ENCODE assay signal across 8 cellular contexts in genomic region chr19:1259206-1259872, GRCh38. TPM values are rescaled to one million over a fixed set of nuclear protein-coding genes. Genes with fewer than 3 reads are reported as not detected.
DNase-seq lines count a peak whose midpoint lies in the region; ATAC-seq and TF ChIP-seq lines count a peak whose summit lies in the region.

No MANE protein-coding gene starts in this region.

- POLR2A ChIA-PET in IMR-90 (lab: Charles Lee; ENCODE audit: unreplicated experiment) (no interaction called here), WTC11 (lab: Charles Lee) (interaction anchor here (0.5 to 3.6 kb wide), 6 partner anchors 9 to 233 kb away, joined by 3 to 31 read pairs (median 4); partner anchors contain the start of genes CIRBP, CNN2 and FAM174C)

- no peak overlapping the region for H2BK20ac ChIP-seq in IMR-90 (ENCODE audit: low read depth, low read length)

- peak overlapping the region; percentile 13 for H4K91ac ChIP-seq in IMR-90 (ENCODE audit: insufficient read depth, low read depth, low read length)

- H3K4me2 ChIP-seq in IMR-90 (ENCODE audit: low read depth, low read length) (no peak overlapping the region), mesendoderm (ENCODE audit: low read length) (no peak overlapping the region)

- no peaks in the 10 kb centered on the region for H3K9me3 Mint-ChIP-seq in WTC11

- H3K27ac Mint-ChIP-seq in WTC11, result peak overlapping the region; percentile 90

- H2AFZ ChIP-seq in IMR-90 (replicated peaks; ENCODE audit: low read length, poor library complexity), result peak overlapping the region; percentile 61

- H4K5ac ChIP-seq in IMR-90 (ENCODE audit: low read depth, low read length) (0 out of 2 replicates have a peak overlapping the region, but pooled peaks have one; percentile 25), mesendoderm (ENCODE audit: low read length) (no peak overlapping the region)

- 50% methylated on average over 2 of the region's 17 CpGs; no CpG with 5 or more reads in 1 of the 2 experiments for WGBS in IMR-90 (ENCODE audit: extremely low coverage in 2 of 2, insufficient read length in 1 of 2), 2 experiments
- no CpG with 5 or more reads among the region's 17 CpGs for WGBS in mesendoderm (ENCODE audit: extremely low coverage, insufficient coverage, low lambda C conversion rate)
- 17% methylated on average over 6 of the region's 17 CpGs for whole genome bisulfite sequencing in suprapubic skin

- no peak for TF ChIP-seq RAD21 in IMR-90 (IDR thresholded peaks at IDR 0.05; ENCODE audit: low read length)

- H3K18ac ChIP-seq in IMR-90 (ENCODE audit: low read depth, low read length), result no peak overlapping the region
- H3K18ac ChIP-seq in mesendoderm (ENCODE audit: low read length), result no peak overlapping the region

- H4K8ac ChIP-seq in IMR-90 (ENCODE audit: low read depth in 2 of 2, low read length in 2 of 2) (peak overlapping the region in 1 of 2 experiments; percentile 57; a peak in 2 of 4 replicates), mesendoderm (ENCODE audit: low read depth, low read length) (no peak overlapping the region)

- H3K56ac ChIP-seq in IMR-90 (ENCODE audit: extremely low read depth, insufficient read depth, low read length), result no peak overlapping the region
- no peak overlapping the region for H3K56ac ChIP-seq in mesendoderm (ENCODE audit: low read length)

- H3K79me2 ChIP-seq in mesendoderm (ENCODE audit: control insufficient read depth, insufficient read depth, low read length), result peaks cover 19% of the 10 kb centered on the region

- H3K9me3 ChIP-seq in IMR-90 (ENCODE audit: control insufficient read depth, insufficient read depth, low read length), result no peaks in the 10 kb centered on the region
- H3K9me3 ChIP-seq in suprapubic skin, result no peaks in the 10 kb centered on the region

- H3K4ac ChIP-seq in IMR-90 (ENCODE audit: low read depth, low read length) (peak overlapping the region; percentile 50), mesendoderm (ENCODE audit: low read depth, low read length) (no peak overlapping the region)

- H3K4me1 ChIP-seq in IMR-90 (ENCODE audit: control insufficient read depth, insufficient read depth, low read length) (peaks cover 52% of the 10 kb centered on the region), mesendoderm (ENCODE audit: control insufficient read depth, low read depth, low read length) (peaks cover 4% of the 10 kb centered on the region), suprapubic skin (peaks cover 89% of the 10 kb centered on the region)

- H2BK120ac ChIP-seq in IMR-90 (ENCODE audit: low read depth, low read length) (no peak overlapping the region), mesendoderm (ENCODE audit: low read depth, low read length) (no peak overlapping the region)

- dilution Hi-C loops in IMR-90 (cut with HindIII; ENCODE audit: low sequenced_read_pairs, unreplicated experiment), result no loop called here

- peaks cover 3% of the 10 kb centered on the region; the same call in 1 of the 2 replicates for H3K9me1 ChIP-seq in IMR-90 (ENCODE audit: insufficient read depth, low read length)

- peak overlapping the region; percentile 68; the same call in 1 of the 2 replicates for H3K14ac ChIP-seq in IMR-90 (replicated peaks; ENCODE audit: low read depth, low read length)

- H3K23ac ChIP-seq in IMR-90 (ENCODE audit: low read depth, low read length), result no peak overlapping the region
- no peak overlapping the region for H3K23ac ChIP-seq in mesendoderm (ENCODE audit: low read length)

- no peak for TF ChIP-seq EP300 in suprapubic skin (IDR thresholded peaks at IDR 0.05)

- H3K4me3 ChIP-seq in IMR-90 (ENCODE audit: insufficient read depth, low read depth, low read length) (no peak overlapping the region), coronary artery (peak overlapping the region; percentile 93), mesendoderm (ENCODE audit: low read length) (no peak overlapping the region), suprapubic skin (peak overlapping the region; percentile 31)

- H3K27me3 ChIP-seq in IMR-90 (ENCODE audit: control insufficient read depth, insufficient read depth, low read length), result no peaks in the 10 kb centered on the region
- no peaks in the 10 kb centered on the region for H3K27me3 ChIP-seq in mesendoderm (ENCODE audit: insufficient read depth, low read length, poor library complexity)
- no peaks in the 10 kb centered on the region for H3K27me3 ChIP-seq in suprapubic skin

- H3K79me1 ChIP-seq in IMR-90 (ENCODE audit: low read depth in 1 of 2, low read length in 2 of 2) (peaks cover 0 to 68% of the 10 kb centered on the region in 2 experiments; a peak in 2 of 4 replicates), mesendoderm (ENCODE audit: low read length) (peaks cover 13% of the 10 kb centered on the region)

- ATAC-seq in IMR-90 (ENCODE audit: low read depth), result peak; percentile 3
- peak; percentile 31 for ATAC-seq in WTC11
- no peak for ATAC-seq in GM21367 (IDR thresholded peaks at IDR 0.05; ENCODE audit: unreplicated experiment)

- H3K27ac ChIP-seq in IMR-90 (ENCODE audit: insufficient read depth, low read length) (peak overlapping the region; percentile 65), coronary artery (peak overlapping the region; percentile 88 to 99), mesendoderm (ENCODE audit: low read depth, low read length) (peak overlapping the region; percentile 50), suprapubic skin (peak overlapping the region; percentile 92)

- peaks cover 51% of the 10 kb centered on the region for H3K4me1 Mint-ChIP-seq in WTC11

- H2BK15ac ChIP-seq in IMR-90 (ENCODE audit: low read depth, low read length) (no peak overlapping the region), mesendoderm (replicated peaks; ENCODE audit: low read depth) (no peak overlapping the region)

- H3K9ac ChIP-seq in IMR-90 (ENCODE audit: low read depth, low read length) (no peak overlapping the region), mesendoderm (ENCODE audit: low read length) (peak overlapping the region; percentile 19)

- no peak for TF ChIP-seq CTCF in IMR-90 (conservative IDR thresholded peaks at IDR 0.05; ENCODE audit: low read depth, low read length)
- TF ChIP-seq CTCF in WTC11 (IDR thresholded peaks at IDR 0.05), result no peak
- no peak for TF ChIP-seq CTCF in coronary artery (IDR thresholded peaks at IDR 0.05)
- no peak for TF ChIP-seq CTCF in suprapubic skin (IDR thresholded peaks at IDR 0.05)

- no TSS peak for BruUV-seq in IMR-90 (replicated peaks; lab: Mats Ljungman, UMichigan)

- H2AK5ac ChIP-seq in IMR-90 (ENCODE audit: low read depth, low read length) (peak overlapping the region; percentile 86; the same call in 1 of the 2 replicates), mesendoderm (ENCODE audit: low read length) (no peak overlapping the region)

- peaks cover 60% of the 10 kb centered on the region for H4K20me1 ChIP-seq in IMR-90 (ENCODE audit: insufficient read depth, low read length)

- H3K36me3 ChIP-seq in IMR-90 (ENCODE audit: control insufficient read depth, insufficient read depth, low read length), result peaks cover 43% of the 10 kb centered on the region
- H3K36me3 ChIP-seq in mesendoderm (ENCODE audit: control insufficient read depth, insufficient read depth, low read length), result peaks cover 12% of the 10 kb centered on the region
- peaks cover 39% of the 10 kb centered on the region for H3K36me3 ChIP-seq in suprapubic skin

- CTCF ChIA-PET in IMR-90 (lab: Yijun Ruan, JAX) (interaction anchor here (1.4 kb wide), 1 partner anchor 15 kb away, joined by 5 read pairs; no protein-coding TSS in a partner anchor), WTC11 (lab: Charles Lee) (interaction anchor here (0.6 to 15.6 kb wide), 4 partner anchors 10 to 134 kb away, joined by 3 to 648 read pairs (median 4); partner anchors contain the start of genes ATP5F1D and CIRBP)

- intact Hi-C loops in IMR-90 (cut with micrococcal nuclease), result no loop called here

- peak; percentile 47 for DNase-seq in NCI-H2227 (lab: John Stamatoyannopoulos, UW; ENCODE audit: unreplicated experiment)
- DNase-seq in NCI-H2227 treated with DMSO at 0.1 percent for 48 hours (lab: John Stamatoyannopoulos, UW), result no peak
- DNase-seq in IMR-90, result peak; percentile 51
- peak; percentile 74 for DNase-seq in WTC11 (ENCODE audit: low spot score)
- DNase-seq in coronary artery (ENCODE audit: low spot score), result peak; percentile 87
- peak; percentile 90 for DNase-seq in mesendoderm
- peak in 1 of 2 donors; percentile 89 for DNase-seq in suprapubic skin (ENCODE audit: low spot score in 2 of 2)

- peak overlapping the region; percentile 93 for H2AK9ac ChIP-seq in IMR-90 (replicated peaks; ENCODE audit: low read depth, low read length, poor library complexity)

- H3K36me3 Mint-ChIP-seq in WTC11, result peaks cover 29% of the 10 kb centered on the region

- H3K4me3 Mint-ChIP-seq in WTC11, result peak overlapping the region; percentile 47

- in situ Hi-C loops in IMR-90 (cut with MboI; ENCODE audit: low sequenced_read_pairs), result no loop called here

- peak; percentile 69; the same call in 1 of the 2 replicates for TF ChIP-seq POLR2A in IMR-90 (IDR thresholded peaks at IDR 0.05; ENCODE audit: low read depth, low read length)
- TF ChIP-seq POLR2A in suprapubic skin (IDR thresholded peaks at IDR 0.05), result peak in 1 of 2 donors; percentile 29

- H2BK5ac ChIP-seq in IMR-90 (ENCODE audit: low read depth, low read length, poor library complexity, severe bottlenecking), result peak overlapping the region; percentile 78
- H2BK5ac ChIP-seq in mesendoderm (ENCODE audit: low read length), result no peak overlapping the region

- H3K27me3 Mint-ChIP-seq in WTC11 (ENCODE audit: low read depth), result no peaks in the 10 kb centered on the region

RNA-seq across cellular contexts. Expression of gene CIRBP, which starts 9.8 kb away (rescaled TPM):
- total RNA-seq in IMR-90 (2012; rRNA removed) (226 and 299 TPM in 2 replicates), WTC11 (2021) (256 to 298 TPM (median 256 TPM) in 3 replicates), suprapubic skin (100 to 1,000 TPM; 338 to 672 (median 451) TPM)
- polyA plus RNA-seq in IMR-90 (2012; rRNA removed), result 405 and 542 TPM in 2 replicates
- 562 and 617 TPM in 2 replicates for polyA plus RNA-seq in IMR-90 (2012; cell fraction: cytosol; rRNA removed)
- 2,129 and 2,924 TPM in 2 replicates for polyA plus RNA-seq in IMR-90 (2012; cell fraction: nucleus; rRNA removed; ENCODE audit: low replicate concordance)
- 93.3 TPM for polyA plus RNA-seq in mesendoderm (2013, experiment 1 of 2)
- polyA plus RNA-seq in mesendoderm (2013, experiment 2 of 2), result 93.6 TPM

RNA-seq across cellular contexts. Expression of gene MIDN, which starts 11.0 kb away (rescaled TPM):
- total RNA-seq in IMR-90 (2012; rRNA removed) (2.2 and 2.5 TPM in 2 replicates), WTC11 (2021) (189 to 190 TPM (median 189 TPM) in 3 replicates), suprapubic skin (100 to 1,000 TPM in 2 of 4 donors, 10 to 100 TPM in 2; 89.0 to 153 (median 105) TPM)
- polyA plus RNA-seq in IMR-90 (2012; rRNA removed), result 24.1 and 26.0 TPM in 2 replicates
- polyA plus RNA-seq in IMR-90 (2012; cell fraction: cytosol; rRNA removed), result 39.2 and 47.7 TPM in 2 replicates
- 97.0 and 144 TPM in 2 replicates for polyA plus RNA-seq in IMR-90 (2012; cell fraction: nucleus; rRNA removed; ENCODE audit: low replicate concordance)
- polyA plus RNA-seq in mesendoderm (2013, experiment 1 of 2), result 133 TPM
- 131 TPM for polyA plus RNA-seq in mesendoderm (2013, experiment 2 of 2)

RNA-seq across cellular contexts. Expression of gene FAM174C, which starts 16.0 kb away (rescaled TPM):
- 7.5 and 10.6 TPM in 2 replicates for total RNA-seq in IMR-90 (2012; rRNA removed)
- 61.8 and 93.4 TPM in 2 replicates for polyA plus RNA-seq in IMR-90 (2012; rRNA removed)
- polyA plus RNA-seq in IMR-90 (2012; cell fraction: cytosol; rRNA removed), result 94.9 and 135 TPM in 2 replicates
- polyA plus RNA-seq in IMR-90 (2012; cell fraction: nucleus; rRNA removed; ENCODE audit: low replicate concordance), result 46.6 and 93.7 TPM in 2 replicates
- total RNA-seq in WTC11 (2021), result 59.4 to 65.9 TPM (median 65.7 TPM) in 3 replicates
- polyA plus RNA-seq in mesendoderm (2013, experiment 1 of 2), result 55.7 TPM
- 57.0 TPM for polyA plus RNA-seq in mesendoderm (2013, experiment 2 of 2)
- total RNA-seq in suprapubic skin, result 10 to 100 TPM; 44.3 to 72.5 (median 58.2) TPM

RNA-seq across cellular contexts. Expression of gene ATP5F1D, which starts 17.8 kb away (rescaled TPM):
- total RNA-seq in IMR-90 (2012; rRNA removed), result 7.3 and 13.6 TPM in 2 replicates
- 140 and 189 TPM in 2 replicates for polyA plus RNA-seq in IMR-90 (2012; rRNA removed)
- polyA plus RNA-seq in IMR-90 (2012; cell fraction: cytosol; rRNA removed), result 348 and 386 TPM in 2 replicates
- 72.4 and 213 TPM in 2 replicates for polyA plus RNA-seq in IMR-90 (2012; cell fraction: nucleus; rRNA removed; ENCODE audit: low replicate concordance)
- total RNA-seq in WTC11 (2021), result 262 to 277 TPM (median 270 TPM) in 3 replicates
- 127 TPM for polyA plus RNA-seq in mesendoderm (2013, experiment 1 of 2)
- polyA plus RNA-seq in mesendoderm (2013, experiment 2 of 2), result 122 TPM
- 100 to 1,000 TPM; 102 to 205 (median 137) TPM for total RNA-seq in suprapubic skin

RNA-seq across cellular contexts. Expression of gene CBARP, which starts 21.5 kb away (rescaled TPM):
- total RNA-seq in IMR-90 (2012; rRNA removed) (0.18 and 0.56 TPM in 2 replicates), WTC11 (2021) (21.9 to 23.6 TPM (median 23.4 TPM) in 3 replicates), suprapubic skin (1 to 10 TPM; 2.9 to 8.6 (median 5.1) TPM)
- polyA plus RNA-seq in IMR-90 (2012; rRNA removed), result 3.9 and 8.5 TPM in 2 replicates
- 3.2 and 7.9 TPM in 2 replicates for polyA plus RNA-seq in IMR-90 (2012; cell fraction: cytosol; rRNA removed)
- polyA plus RNA-seq in IMR-90 (2012; cell fraction: nucleus; rRNA removed; ENCODE audit: low replicate concordance), result 24.1 and 64.4 TPM in 2 replicates
- 3.2 TPM for polyA plus RNA-seq in mesendoderm (2013, experiment 1 of 2)
- 3.5 TPM for polyA plus RNA-seq in mesendoderm (2013, experiment 2 of 2)

Comparison
In these comparisons a context has a peak if more than half of its experiments do, and no peak if none do; other contexts are left out.
1. H3K4me3 ChIP-seq: peak in coronary artery (single experiment) and suprapubic skin (single experiment); none in IMR-90 (single experiment) and mesendoderm (single experiment).
2. RNA of gene MIDN, which starts 11.0 kb away (total RNA-seq): 189 to 190 TPM in WTC11 and 89.0 to 153 TPM in suprapubic skin; 2.2 to 2.5 TPM in IMR-90; every median in the first group is over 10 times any median in the second.
3. Peak in every context shown above with its lines, with median percentiles within 50 percentile points of each other: H3K27ac ChIP-seq.